8 cellular contexts compared by ENCODE assay signal in the genomic region with DNA sequence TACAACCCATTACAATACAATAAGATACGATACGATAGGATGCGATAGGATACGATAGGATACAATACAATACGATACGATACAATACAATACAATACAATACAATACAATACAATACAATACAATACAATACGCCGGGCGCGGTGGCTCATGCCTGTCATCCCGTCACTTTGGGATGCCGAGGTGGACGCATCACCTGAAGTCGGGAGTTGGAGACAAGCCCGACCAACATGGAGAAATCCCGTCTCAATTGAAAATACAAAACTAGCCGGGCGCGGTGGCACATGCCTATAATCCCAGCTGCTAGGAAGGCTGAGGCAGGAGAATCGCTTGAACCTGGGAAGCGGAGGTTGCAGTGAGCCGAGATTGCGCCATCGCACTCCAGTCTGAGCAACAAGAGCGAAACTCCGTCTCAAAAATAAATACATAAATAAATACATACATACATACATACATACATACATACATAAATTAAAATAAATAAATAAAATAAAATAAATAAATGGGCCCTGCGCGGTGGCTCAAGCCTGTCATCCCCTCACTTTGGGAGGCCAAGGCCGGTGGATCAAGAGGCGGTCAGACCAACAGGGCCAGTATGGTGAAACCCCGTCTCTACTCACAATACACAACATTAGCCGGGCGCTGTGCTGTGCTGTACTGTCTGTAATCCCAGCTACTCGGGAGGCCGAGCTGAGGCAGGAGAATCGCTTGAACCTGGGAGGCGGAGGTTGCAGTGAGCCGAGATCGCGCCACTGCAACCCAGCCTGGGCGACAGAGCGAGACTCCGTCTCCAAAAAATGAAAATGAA.
DNase-seq lines count a peak whose midpoint lies in the region; ATAC-seq and TF ChIP-seq lines count a peak whose summit lies in the region.
"Not testable (repeated sequence)": the region's sequence is repeated elsewhere in the genome, so short reads cannot be mapped to it uniquely, and the experiment has no call there.

No MANE protein-coding gene starts in this region.

- H3K27me3 Mint-ChIP-seq in activated T-cell treated with anti-CD3 and anti-CD28 coated beads, Interleukin-2, amount 50 U/mL, for 72 hours (ENCODE audit: low read depth) = not testable (repeated sequence)

- not testable (repeated sequence) for H3K4me1 ChIP-seq in left lung; thoracic aorta (ENCODE audit: control insufficient read depth in 1 of 2, low read depth in 2 of 2)

- not testable (repeated sequence) for H3K4me3 ChIP-seq in left lung, thoracic aorta

- H3K36me3 Mint-ChIP-seq in activated T-cell treated with anti-CD3 and anti-CD28 coated beads, Interleukin-2, amount 50 U/mL, for 72 hours (ENCODE audit: insufficient read depth in 2 of 2) = not testable (repeated sequence)

- not testable (repeated sequence) for DNase-seq in activated T-cell treated with anti-CD3 and anti-CD28 coated beads, Interleukin-2, amount 50 U/mL, for 72 hours; left lung; thoracic aorta (ENCODE audit: low spot score)

- not testable (repeated sequence) for H3K9me3 Mint-ChIP-seq in activated T-cell treated with anti-CD3 and anti-CD28 coated beads, Interleukin-2, amount 50 U/mL, for 72 hours

- not testable (repeated sequence) for H3K27me3 ChIP-seq in left lung; thoracic aorta (replicated peaks; ENCODE audit: insufficient read depth)

- H3K27ac Mint-ChIP-seq in activated T-cell treated with anti-CD3 and anti-CD28 coated beads, Interleukin-2, amount 50 U/mL, for 72 hours = not testable (repeated sequence)

- peak; percentile 64 for ATAC-seq in GM18520 (IDR thresholded peaks at IDR 0.05; ENCODE audit: unreplicated experiment)
- peak; percentile 67 for ATAC-seq in GM19463 (IDR thresholded peaks at IDR 0.05; ENCODE audit: unreplicated experiment)
- peak; percentile 67 for ATAC-seq in HG02571 (IDR thresholded peaks at IDR 0.05; ENCODE audit: unreplicated experiment)
- peak; percentile 73 for ATAC-seq in HG03060 (IDR thresholded peaks at IDR 0.05; ENCODE audit: low read depth, unreplicated experiment)
- peak; percentile 68 for ATAC-seq in HG03520 (IDR thresholded peaks at IDR 0.05; ENCODE audit: unreplicated experiment)
- ATAC-seq in activated T-cell treated with anti-CD3 and anti-CD28 coated beads, Interleukin-2, amount 50 U/mL, for 72 hours (replicated peaks in 1 of 2) = peak; percentile 77 to 82
- ATAC-seq in left lung = peak; percentile 82
- peak; percentile 77 for ATAC-seq in thoracic aorta (ENCODE audit: insufficient number of reproducible peaks, low FRiP score, low read depth)

- H3K27ac ChIP-seq in left lung, thoracic aorta: not testable (repeated sequence)

- intact Hi-C loops in left lung (cut with DNase I) = not testable (repeated sequence)

- H3K4me3 Mint-ChIP-seq in activated T-cell treated with anti-CD3 and anti-CD28 coated beads, Interleukin-2, amount 50 U/mL, for 72 hours = not testable (repeated sequence)

- not testable (repeated sequence) for H3K36me3 ChIP-seq in left lung, thoracic aorta

- H3K4me1 Mint-ChIP-seq in activated T-cell treated with anti-CD3 and anti-CD28 coated beads, Interleukin-2, amount 50 U/mL, for 72 hours (ENCODE audit: low read depth) = not testable (repeated sequence)

- H3K9me3 ChIP-seq in left lung, thoracic aorta: not testable (repeated sequence)

- not testable (repeated sequence) for TF ChIP-seq CTCF in left lung (IDR thresholded peaks at IDR 0.05); thoracic aorta (IDR thresholded peaks at IDR 0.05)
